ENCODE assay signal across 34 cellular contexts in genomic region chr9:133516961-133517350, GRCh38. TPM values are rescaled to one million over a fixed set of nuclear protein-coding genes. Genes with fewer than 3 reads are reported as not detected.
"Had no signal": no experiment of that assay in that cellular context is flagged by ENCODE, and none has a peak within 500 bp of the region (broad histone marks: within the 10 kb centered on the region; RNA-seq: fewer than 3 reads in every experiment).

No MANE protein-coding gene starts in this region.

- H3K4me1 ChIP-seq: colonic mucosa had no signal

- H3K27ac ChIP-seq: brain microvascular endothelial cell, colonic mucosa, epithelial cell of prostate, esophagus squamous epithelium, gastroesophageal sphincter had no signal

- H3K4me3 ChIP-seq: colonic mucosa, esophagus squamous epithelium, gastroesophageal sphincter had no signal

- H3K9me3 ChIP-seq: colonic mucosa, esophagus squamous epithelium, gastroesophageal sphincter had no signal

- H3K27me3 ChIP-seq: brain microvascular endothelial cell, colonic mucosa had no signal

- DNase-seq: activated CD4-positive, alpha-beta T cell treated with anti-CD3 and anti-CD28 coated beads for 1 hour; activated CD4-positive, alpha-beta T cell treated with anti-CD3 and anti-CD28 coated beads for 4 hours; activated CD4-positive, alpha-beta T cell treated with anti-CD3 and anti-CD28 coated beads, Interleukin-2, amount 10 ng/mL, durations not matched to agents 7 days and 5 days; activated CD4-positive, alpha-beta T cell treated with anti-CD3 and anti-CD28 coated beads, Interleukin-2, amount 50 U/mL, for 48 hours; activated CD8-positive, alpha-beta memory T cell treated with anti-CD3 and anti-CD28 coated beads for 24 hours; activated CD8-positive, alpha-beta T cell treated with anti-CD3 and anti-CD28 coated beads for 36 hours; activated effector memory CD4-positive, alpha-beta T cell treated with Interleukin-2 at 50 U/mL for 16 hours; activated gamma-delta T cell treated with Interleukin-2 at 50 U/mL for 16 hours; activated naive CD4-positive, alpha-beta T cell treated with anti-CD3 and anti-CD28 coated beads, Interleukin-2, amount 50 U/mL, for 16 hours; activated naive CD4-positive, alpha-beta T cell treated with Interleukin-2 at 50 U/mL for 16 hours; activated T-cell treated with anti-CD3 and anti-CD28 coated beads, Interleukin-2, amount 50 U/mL, for 4 hours; amniotic stem cell; anterior cingulate cortex; brain microvascular endothelial cell; central memory CD4-positive, alpha-beta T cell; cerebellar nuclear complex; colonic mucosa; effector CD8-positive, alpha-beta T cell; esophagus squamous epithelium; foreskin melanocyte; T-helper 2 cell had no signal

- H3K36me3 ChIP-seq: brain microvascular endothelial cell, colonic mucosa, esophagus squamous epithelium, gastroesophageal sphincter had no signal

- ATAC-seq: activated CD8-positive, alpha-beta T cell treated with anti-CD3 and anti-CD28 coated beads for 36 hours; activated T-cell treated with anti-CD3 and anti-CD28 coated beads, Interleukin-2, amount 50 U/mL, for 4 hours; activated T-helper 17 cell treated with anti-CD3 and anti-CD28 coated beads, Interleukin-2, amount 50 U/mL, for 72 hours; gastroesophageal sphincter; WTC11 had no signal

RNA-seq across cellular contexts. Expression of gene MYMK, which starts 7.8 kb away (rescaled TPM):
- total RNA-seq: activated CD4-positive, alpha-beta T cell treated with anti-CD3 and anti-CD28 coated beads, Interleukin-2, amount 10 ng/mL, durations not matched to agents 7 days and 5 days; activated CD8-positive, alpha-beta T cell treated with anti-CD3 and anti-CD28 coated beads for 36 hours; activated T-cell treated with anti-CD3 and anti-CD28 coated beads, Interleukin-2, amount 50 U/mL, for 4 hours; activated T-helper 17 cell treated with anti-CD3 and anti-CD28 coated beads, Interleukin-2, amount 50 U/mL, for 72 hours; astrocyte; colonic mucosa; dermis microvascular lymphatic vessel endothelial cell; endothelial cell of umbilical vein; esophagus squamous epithelium; fibroblast of lung; fibroblast of villous mesenchyme; gastroesophageal sphincter; glomerular endothelial cell; T-helper 1 cell treated with Interleukin-12 subunit alpha and Interleukin-12 subunit beta and Interleukin-4 antibody, amounts not matched to agents 30 ng/mL and 1 ng/mL, for 36 hours; WTC11 had no signal
- polyA plus RNA-seq: adipose tissue, endothelial cell of umbilical vein, esophagus, fibroblast of lung had no signal

RNA-seq across cellular contexts. Expression of gene ADAMTSL2, which starts 17.5 kb away (rescaled TPM):
- total RNA-seq: activated CD4-positive, alpha-beta T cell treated with anti-CD3 and anti-CD28 coated beads, Interleukin-2, amount 10 ng/mL, durations not matched to agents 7 days and 5 days; activated T-helper 17 cell treated with anti-CD3 and anti-CD28 coated beads, Interleukin-2, amount 50 U/mL, for 72 hours; endothelial cell of umbilical vein; glomerular endothelial cell; T-helper 1 cell treated with Interleukin-12 subunit alpha and Interleukin-12 subunit beta and Interleukin-4 antibody, amounts not matched to agents 30 ng/mL and 1 ng/mL, for 36 hours had no signal
- polyA plus RNA-seq: endothelial cell of umbilical vein had no signal
